23 cellular contexts compared by ENCODE assay signal in genomic region chrX:17020828-17021821, GRCh38.
DNase-seq lines count a peak whose midpoint lies in the region; ATAC-seq, FAIRE-seq and TF ChIP-seq lines count a peak whose summit lies in the region.
"Had no signal": no experiment of that assay in that cellular context is flagged by ENCODE, and none has a peak within 500 bp of the region (broad histone marks: within the 10 kb centered on the region; RNA-seq: fewer than 3 reads in every experiment).

No MANE protein-coding gene starts in this region.

- H3K27me3 Mint-ChIP-seq in brain, result peaks cover 3% of the 10 kb centered on the region
- no peaks in the 10 kb centered on the region for H3K27me3 Mint-ChIP-seq in stimulated activated naive CD8-positive, alpha-beta T cell treated with anti-CD3 and anti-CD28 coated beads, Interleukin-15, amount 100 ng/mL, for 72 hours
- H3K27me3 Mint-ChIP-seq: activated naive CD4-positive, alpha-beta T cell treated with anti-CD3 and anti-CD28 coated beads, Interleukin-2, amount 50 U/mL, for 24 hours had no signal

- H2BK120ac ChIP-seq in mesenchymal stem cell (ENCODE audit: low read depth, low read length), result no peak overlapping the region

- H3K79me1 ChIP-seq in mesenchymal stem cell (replicated peaks; ENCODE audit: low read length, poor library complexity, severe bottlenecking), result no peaks in the 10 kb centered on the region

- H3K4me1 Mint-ChIP-seq in brain, result peaks cover 49% of the 10 kb centered on the region
- H3K4me1 Mint-ChIP-seq in stimulated activated naive CD8-positive, alpha-beta T cell treated with anti-CD3 and anti-CD28 coated beads, Interleukin-15, amount 100 ng/mL, for 72 hours, result no peaks in the 10 kb centered on the region
- H3K4me1 Mint-ChIP-seq: activated naive CD4-positive, alpha-beta T cell treated with anti-CD3 and anti-CD28 coated beads, Interleukin-2, amount 50 U/mL, for 24 hours; T-cell had no signal

- TF ChIP-seq RAD21 in A549 (conservative IDR thresholded peaks at IDR 0.05 in 1 of 2, IDR thresholded peaks at IDR 0.05 in 1 of 2), result no peak

- no peaks in the 10 kb centered on the region for H3K4me1 ChIP-seq in A549
- H3K4me1 ChIP-seq in mesenchymal stem cell (ENCODE audit: control insufficient read depth, insufficient read depth, low read depth, low read length), result peaks cover 4% of the 10 kb centered on the region
- H3K4me1 ChIP-seq: esophagus squamous epithelium, vagina had no signal

- no peaks in the 10 kb centered on the region for H3K36me3 ChIP-seq in mesenchymal stem cell (ENCODE audit: control insufficient read depth in 1 of 2, insufficient read depth in 2 of 2, low read depth in 1 of 2, low read length in 2 of 2)
- H3K36me3 ChIP-seq: ascending aorta; BLaER1 treated with 17β-estradiol and CSF1 and Interleukin-3, amounts not matched to agents 10 nM and 100 nM; esophagus squamous epithelium; suprapubic skin; vagina had no signal

- no peaks in the 10 kb centered on the region for H3K36me3 Mint-ChIP-seq in brain
- H3K36me3 Mint-ChIP-seq: activated naive CD4-positive, alpha-beta T cell treated with anti-CD3 and anti-CD28 coated beads, Interleukin-2, amount 50 U/mL, for 24 hours; T-cell had no signal

- H2BK12ac ChIP-seq in mesenchymal stem cell (ENCODE audit: low read length in 2 of 2), result no peak overlapping the region

- CTCF ChIA-PET in A549 (lab: Yijun Ruan, JAX), result interaction anchor here (1.2 kb wide), 1 partner anchor 25 kb away, joined by 3 read pairs; no protein-coding TSS in a partner anchor

- H3K4ac ChIP-seq in mesenchymal stem cell (ENCODE audit: low read depth in 1 of 2, low read length in 2 of 2), result no peak overlapping the region

- no peak for TF ChIP-seq EP300 in A549 (IDR thresholded peaks at IDR 0.05)

- H3K9me3 Mint-ChIP-seq in brain, result peaks cover 0 to 3% (median 0%) of the 10 kb centered on the region in 5 experiments
- H3K9me3 Mint-ChIP-seq in stimulated activated naive CD8-positive, alpha-beta T cell treated with anti-CD3 and anti-CD28 coated beads, Interleukin-15, amount 100 ng/mL, for 72 hours, result no peaks in the 10 kb centered on the region
- H3K9me3 Mint-ChIP-seq: activated naive CD4-positive, alpha-beta T cell treated with anti-CD3 and anti-CD28 coated beads, Interleukin-2, amount 50 U/mL, for 24 hours; T-cell had no signal

- H2BK15ac ChIP-seq in mesenchymal stem cell (ENCODE audit: low read depth, poor library complexity, severe bottlenecking), result no peak overlapping the region

- peaks cover 0 to 19% of the 10 kb centered on the region in 2 experiments for H3K27me3 ChIP-seq in mesenchymal stem cell (ENCODE audit: control insufficient read depth in 1 of 2, insufficient read depth in 1 of 2, low read length in 2 of 2)
- H3K27me3 ChIP-seq: ascending aorta, esophagus squamous epithelium, suprapubic skin, vagina had no signal

- H3K9ac ChIP-seq in mesenchymal stem cell (ENCODE audit: low read length), result peak overlapping the region; percentile 51
- H3K9ac ChIP-seq: BLaER1 treated with 17β-estradiol and CSF1 and Interleukin-3, amounts not matched to agents 10 nM and 100 nM had no signal

- no peak for TF ChIP-seq POLR2A in A549 (IDR thresholded peaks at IDR 0.05; ENCODE audit: low read length)

- ATAC-seq in A549, result no peak
- ATAC-seq in HG03175 (IDR thresholded peaks at IDR 0.05; ENCODE audit: unreplicated experiment), result peak; percentile 67
- no peak for ATAC-seq in HG02610 (IDR thresholded peaks at IDR 0.05; ENCODE audit: unreplicated experiment)
- ATAC-seq in GM18502 (IDR thresholded peaks at IDR 0.05; ENCODE audit: poor library complexity, unreplicated experiment), result no peak
- no peak for ATAC-seq in stimulated activated naive CD8-positive, alpha-beta T cell treated with anti-CD3 and anti-CD28 coated beads, Interleukin-15, amount 100 ng/mL, for 72 hours
- ATAC-seq: left ventricle myocardium superior, T-cell had no signal

- peak overlapping the region in 3 of 5 experiments; percentile 40 to 82 (median 70) for H3K27ac Mint-ChIP-seq in brain
- H3K27ac Mint-ChIP-seq in stimulated activated naive CD8-positive, alpha-beta T cell treated with anti-CD3 and anti-CD28 coated beads, Interleukin-15, amount 100 ng/mL, for 72 hours, result no peak overlapping the region
- H3K27ac Mint-ChIP-seq: activated naive CD4-positive, alpha-beta T cell treated with anti-CD3 and anti-CD28 coated beads, Interleukin-2, amount 50 U/mL, for 24 hours; T-cell had no signal

- TF ChIP-seq CTCF in A549 (IDR thresholded peaks at IDR 0.05) (no peak), brain (conservative IDR thresholded peaks at IDR 0.05) (no peak)

- no peak overlapping the region for H2BK5ac ChIP-seq in mesenchymal stem cell (ENCODE audit: low read depth, low read length, poor library complexity, severe bottlenecking)

- peak; percentile 96 for FAIRE-seq in A549 (lab: Jason Lieb, UNC)
- FAIRE-seq: H1, TTC549 had no signal

- no peak overlapping the region for H2AK5ac ChIP-seq in mesenchymal stem cell (ENCODE audit: low read length, severe bottlenecking)

- H3K27ac ChIP-seq in A549 (no peak overlapping the region), mesenchymal stem cell (ENCODE audit: low read length, poor library complexity, severe bottlenecking) (no peak overlapping the region)
- H3K27ac ChIP-seq: ascending aorta; BLaER1 treated with 17β-estradiol and CSF1 and Interleukin-3, amounts not matched to agents 10 nM and 100 nM; suprapubic skin; vagina had no signal

- H2AFZ ChIP-seq in mesenchymal stem cell (ENCODE audit: low read depth, low read length), result no peak overlapping the region

- 62% methylated on average over 11 of the region's 11 CpGs for WGBS in A549 (ENCODE audit: missing lambda C conversion rate)
- WGBS in mesenchymal stem cell, result 81% methylated on average over 11 of the region's 11 CpGs

- H3K18ac ChIP-seq in mesenchymal stem cell (ENCODE audit: low read depth in 1 of 2, low read length in 2 of 2), result no peak overlapping the region

- no peak overlapping the region for H3K4me2 ChIP-seq in A549
- H3K4me2 ChIP-seq in mesenchymal stem cell (ENCODE audit: low read length, poor library complexity, severe bottlenecking), result no peak overlapping the region

- DNase-seq in A549 (ENCODE audit: low read depth in 1 of 2, low spot score in 1 of 2) (no peak), mesenchymal stem cell (no peak), NCI-H146 treated with DMSO at 0.1 percent for 48 hours (lab: John Stamatoyannopoulos, UW; ENCODE audit: unreplicated experiment) (no peak)
- DNase-seq in stimulated activated naive CD8-positive, alpha-beta T cell treated with anti-CD3 and anti-CD28 coated beads, Interleukin-15, amount 100 ng/mL, for 72 hours, result no peak
- DNase-seq: Calu3; effector memory CD4-positive, alpha-beta T cell; esophagus squamous epithelium; Kasumi-1; left ventricle myocardium superior; NCI-H1092; SHP77; T-cell had no signal

- no peak overlapping the region for H4K91ac ChIP-seq in mesenchymal stem cell (ENCODE audit: low read length)

- H3K23ac ChIP-seq in mesenchymal stem cell (ENCODE audit: low read length in 2 of 2), result no peak overlapping the region

- H3K4me3 Mint-ChIP-seq in brain, result no peak overlapping the region
- no peak overlapping the region for H3K4me3 Mint-ChIP-seq in stimulated activated naive CD8-positive, alpha-beta T cell treated with anti-CD3 and anti-CD28 coated beads, Interleukin-15, amount 100 ng/mL, for 72 hours
- H3K4me3 Mint-ChIP-seq: activated naive CD4-positive, alpha-beta T cell treated with anti-CD3 and anti-CD28 coated beads, Interleukin-2, amount 50 U/mL, for 24 hours; T-cell had no signal

- POLR2A ChIA-PET in A549 (lab: Yijun Ruan, JAX), result no interaction called here

- no peak overlapping the region for H4K8ac ChIP-seq in mesenchymal stem cell (ENCODE audit: low read length)

- H3K4me3 ChIP-seq in A549 (no peak overlapping the region), mesenchymal stem cell (ENCODE audit: insufficient read depth in 1 of 2, low read depth in 1 of 2, low read length in 2 of 2) (no peak overlapping the region)
- H3K4me3 ChIP-seq: ascending aorta; BLaER1 treated with 17β-estradiol and CSF1 and Interleukin-3, amounts not matched to agents 10 nM and 100 nM; esophagus squamous epithelium; suprapubic skin; vagina had no signal

- no peak overlapping the region for H3K14ac ChIP-seq in mesenchymal stem cell (ENCODE audit: low read length in 2 of 2)

- no peaks in the 10 kb centered on the region for H3K9me3 ChIP-seq in A549
- no peaks in the 10 kb centered on the region for H3K9me3 ChIP-seq in mesenchymal stem cell (ENCODE audit: control insufficient read depth, low read length)
- H3K9me3 ChIP-seq: ascending aorta; BLaER1 treated with 17β-estradiol and CSF1 and Interleukin-3, amounts not matched to agents 10 nM and 100 nM; esophagus squamous epithelium; suprapubic skin; vagina had no signal

TF ChIP-seq in A549, 52 proteins besides CTCF, POLR2A, EP300 and RAD21:
- TF ChIP-seq HES2 (IDR thresholded peaks at IDR 0.05) (no peak), HDAC2 (IDR thresholded peaks at IDR 0.05) (no peak)

Comparison
In these comparisons a context has a peak if more than half of its experiments do, and no peak if none do; other contexts are left out.
1. H3K27ac Mint-ChIP-seq: peak in brain (3 of 5); none in stimulated activated naive CD8-positive, alpha-beta T cell treated with anti-CD3 and anti-CD28 coated beads, Interleukin-15, amount 100 ng/mL, for 72 hours (0 of 2).